Comparison of ENCODE assay signal across 26 cellular contexts in the genomic region with DNA sequence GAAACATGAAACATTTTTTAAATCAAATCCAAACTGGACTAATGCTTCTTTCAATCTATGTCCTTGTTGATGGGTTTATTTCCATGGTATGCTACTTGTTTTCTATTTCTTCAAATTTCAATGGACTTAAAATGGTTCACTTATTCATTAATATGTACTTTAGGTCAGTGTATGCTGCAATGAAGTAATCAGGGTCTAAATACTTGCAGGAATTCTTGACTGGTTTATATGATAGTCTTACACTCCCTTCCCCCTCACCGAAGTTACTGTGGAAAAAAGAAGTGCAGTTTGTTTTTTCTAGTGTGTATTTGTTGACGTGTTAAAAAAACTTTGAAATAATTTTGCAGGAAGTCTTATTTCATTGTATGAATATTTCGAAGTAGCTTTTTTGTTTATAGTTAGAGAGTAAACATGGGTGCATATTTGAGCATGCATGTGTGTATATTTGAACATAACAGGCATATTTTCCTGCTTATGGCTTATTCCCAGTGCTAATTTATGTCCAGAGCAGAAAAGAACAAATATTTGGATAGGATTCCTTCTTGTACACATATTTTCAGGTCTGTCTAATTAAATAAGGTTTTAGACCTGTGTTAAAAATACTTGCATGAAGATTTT.
"Had no signal": no experiment of that assay in that cellular context is flagged by ENCODE, and none has a peak within 500 bp of the region (broad histone marks: within the 10 kb centered on the region; RNA-seq: fewer than 3 reads in every experiment).

No MANE protein-coding gene starts in this region.

- DNase-seq: dermis blood vessel endothelial cell; effector memory CD8-positive, alpha-beta T cell; erythroblast; esophagus squamous epithelium; foreskin melanocyte; glutamatergic neuron; heart right ventricle; hippocampal formation; islet precursor cell; kidney glomerular epithelial cell; mucosa of descending colon; naive B cell; right cardiac atrium; sigmoid colon; stimulated activated CD4-positive, alpha-beta T cell treated with anti-CD3 and anti-CD28 coated beads, Interleukin-2, amount 100 ng/mL, for 24 hours; stimulated activated CD4-positive, alpha-beta T cell treated with anti-CD3 and anti-CD28 coated beads, Interleukin-4, amount 100 ng/mL, for 24 hours; stimulated activated naive CD8-positive, alpha-beta T cell treated with anti-CD3 and anti-CD28 coated beads, Interleukin-15, Interleukin-2, amounts not matched to agents 100 U/mL and 50 U/mL, for 24 hours; substantia nigra; testis; tibial artery had no signal

- H3K4me3 ChIP-seq: coronary artery, esophagus squamous epithelium, heart right ventricle, lung, mucosa of descending colon, neural progenitor cell, prostate gland, sigmoid colon, testis, tibial artery had no signal

- ATAC-seq: effector memory CD8-positive, alpha-beta T cell; mucosa of descending colon; natural killer cell treated with Interleukin-12 subunit alpha and Interleukin-12 subunit beta and Interleukin-15 and Interleukin-18, amount 100 ng/mL, for 72 hours; right cardiac atrium; stimulated activated memory B cell treated with anti-CD40 and anti-IgM and Interleukin-4, amounts not matched to agents 10 μg/mL and 1 μg/mL and 100 μg/mL, for 72 hours; stimulated activated naive CD8-positive, alpha-beta T cell treated with anti-CD3 and anti-CD28 coated beads, Interleukin-15, Interleukin-2, amounts not matched to agents 100 U/mL and 50 U/mL, for 24 hours had no signal

- H3K27ac ChIP-seq: coronary artery, esophagus squamous epithelium, neural progenitor cell, prostate gland, sigmoid colon, testis, tibial artery had no signal
